In genomic region chr11:65116370-65117205, GRCh38 we compare ENCODE assay signal across 8 cellular contexts. TPM values are rescaled to one million over a fixed set of nuclear protein-coding genes. Genes with fewer than 3 reads are reported as not detected.
A peak's percentile ranks its signal among the peaks of the same experiment; 100 is the strongest.
DNase-seq lines count a peak whose midpoint lies in the region; ATAC-seq and TF ChIP-seq lines count a peak whose summit lies in the region.

No MANE protein-coding gene starts in this region.

- peaks cover 40 to 81% (median 40%) of the 10 kb centered on the region in 3 donors for H3K4me1 ChIP-seq in esophagus squamous epithelium

- H3K27me3 ChIP-seq in GM06990 (replicated peaks; ENCODE audit: control insufficient read depth, insufficient read depth, low read length) (no peaks in the 10 kb centered on the region), esophagus squamous epithelium (no peaks in the 10 kb centered on the region)

- peak overlapping the region; percentile 82 for H3K4me3 ChIP-seq in GM06990 (replicated peaks; ENCODE audit: low read depth, low read length)
- peak overlapping the region; percentile 74 to 96 (median 86) for H3K4me3 ChIP-seq in esophagus squamous epithelium

- no peak for TF ChIP-seq CTCF in GM06990 (IDR thresholded peaks at IDR 0.05; ENCODE audit: insufficient read depth, low read length, poor library complexity, severe bottlenecking)
- no peak for TF ChIP-seq CTCF in esophagus squamous epithelium (IDR thresholded peaks at IDR 0.05)

- DNase-seq in GM06990 (ENCODE audit: extremely low read depth, insufficient read length): peak; percentile 67
- DNase-seq in NCI-H1092 (lab: John Stamatoyannopoulos, UW): peak; percentile 38
- peak; percentile 45 for DNase-seq in activated T-cell treated with anti-CD3 and anti-CD28 coated beads for 4 hours
- no peak for DNase-seq in esophagus squamous epithelium (lab: John Stamatoyannopoulos, UW)
- peak; percentile 23 for DNase-seq in occipital lobe (lab: John Stamatoyannopoulos, UW)
- no peak for DNase-seq in NOMO-1 (lab: John Stamatoyannopoulos, UW; ENCODE audit: unreplicated experiment in 2 of 2)
- DNase-seq in NCI-H226: no peak

- intact Hi-C loops in esophagus squamous epithelium (cut with DNase I): no loop called here

- peak overlapping the region; percentile 83 to 98 (median 90) for H3K27ac ChIP-seq in esophagus squamous epithelium

- ATAC-seq in HG03095 (IDR thresholded peaks at IDR 0.05; ENCODE audit: unreplicated experiment): no peak

- H3K9me3 ChIP-seq in esophagus squamous epithelium: no peaks in the 10 kb centered on the region

- WGBS in esophagus squamous epithelium, 2 donors: 24 to 60% methylated on average over 1 to 25 of the region's 68 CpGs

- H3K36me3 ChIP-seq in GM06990 (ENCODE audit: control insufficient read depth, insufficient read depth, low read length) (peaks cover 20% of the 10 kb centered on the region), esophagus squamous epithelium (peaks cover 5 to 49% (median 14%) of the 10 kb centered on the region in 3 donors)

- no peak for TF ChIP-seq POLR2A in esophagus squamous epithelium (IDR thresholded peaks at IDR 0.05)

RNA-seq across cellular contexts. Expression of gene ZNHIT2, which starts 0.9 kb away (rescaled TPM):
- 10 to 100 TPM; 12.4 to 17.0 (median 16.5) TPM for total RNA-seq in esophagus squamous epithelium
- total RNA-seq in occipital lobe: 4.7 TPM

RNA-seq across cellular contexts. Expression of gene TM7SF2, which starts 4.9 kb away (rescaled TPM):
- total RNA-seq in esophagus squamous epithelium: 10 to 100 TPM; 36.4 to 96.5 (median 74.7) TPM
- 54.3 TPM for total RNA-seq in occipital lobe

RNA-seq across cellular contexts. Expression of gene FAU, which starts 5.3 kb away (rescaled TPM):
- total RNA-seq in esophagus squamous epithelium (100 to 1,000 TPM; 436 to 777 (median 528) TPM), occipital lobe (180 TPM)

RNA-seq across cellular contexts. Expression of gene MRPL49, which starts 5.5 kb away (rescaled TPM):
- 10 to 100 TPM; 68.1 to 76.2 (median 72.0) TPM for total RNA-seq in esophagus squamous epithelium
- 26.4 TPM for total RNA-seq in occipital lobe

RNA-seq across cellular contexts. Expression of gene SYVN1, which starts 17.7 kb away (rescaled TPM):
- total RNA-seq in esophagus squamous epithelium (10 to 100 TPM; 20.4 to 39.3 (median 26.9) TPM), occipital lobe (10.1 TPM)

Comparison
In these comparisons a context has a peak if more than half of its experiments do, and no peak if none do; other contexts are left out.
1. DNase-seq: peak in GM06990 (single experiment), NCI-H1092 (single experiment), activated T-cell treated with anti-CD3 and anti-CD28 coated beads for 4 hours (single experiment) and occipital lobe (single experiment); none in esophagus squamous epithelium (single experiment), NOMO-1 (0 of 2) and NCI-H226 (single experiment).